1 cellular context compared by ENCODE assay signal in the genomic region with DNA sequence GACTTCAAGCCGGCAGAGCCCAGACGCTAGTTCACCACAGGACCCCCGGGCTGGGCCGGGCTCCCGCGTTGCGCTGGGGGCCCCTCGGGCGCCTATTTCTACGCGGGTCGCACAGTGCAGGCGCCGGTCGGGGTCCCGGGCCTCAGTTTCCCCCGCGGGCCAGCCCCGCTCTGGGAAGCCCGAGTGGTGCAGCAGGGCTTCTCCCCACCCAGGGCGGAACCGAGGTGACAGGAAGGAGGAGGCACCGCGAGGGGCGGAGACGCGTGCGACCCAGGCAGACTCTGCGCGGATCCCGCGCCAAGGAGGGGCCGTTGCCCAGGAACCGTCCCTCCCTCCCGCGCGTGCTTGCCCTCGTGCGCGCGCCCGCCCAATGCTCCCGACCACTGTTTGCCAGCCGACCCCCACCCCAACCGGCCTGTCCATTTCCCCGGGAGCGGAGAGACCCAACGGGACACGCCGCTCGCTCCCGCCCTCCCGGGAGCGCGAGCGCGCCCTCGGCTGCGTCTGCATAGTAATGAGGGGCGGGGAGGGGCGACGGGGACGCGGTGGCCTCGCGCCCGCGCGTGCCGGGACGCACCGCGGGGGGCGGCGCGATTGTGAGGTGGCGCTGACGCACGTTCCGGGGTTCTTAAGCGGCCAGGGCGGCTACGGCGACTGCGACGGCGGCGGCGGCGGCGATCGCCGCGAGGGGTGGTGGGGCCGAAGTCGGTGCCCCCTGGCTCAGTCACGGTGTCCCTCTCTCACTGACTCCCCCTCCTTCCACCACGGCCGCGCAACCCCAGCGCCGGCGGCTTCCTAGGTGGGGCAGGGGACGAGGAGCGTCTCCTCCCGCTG.
TF ChIP-seq lines count a peak whose summit lies in the region.

Gene CPEB2, plus strand, starts transcription at position 657 of the 834 bp plus-strand sequence. CDS start 193 bp downstream, outside the sequence.

TF ChIP-seq in HepG2, 621 proteins besides CTCF, POLR2A, EP300 and RAD21 (continued from another document and continues in another):
- TF ChIP-seq HMGXB3 (CRISPR knock-in tag; IDR thresholded peaks at IDR 0.05; ENCODE audit: borderline replicate concordance): no peak
- no peak; the same call in 1 of the 2 replicates for TF ChIP-seq NR2F2 (IDR thresholded peaks at IDR 0.05; ENCODE audit: borderline replicate concordance, low read depth)
- no peak for TF ChIP-seq ZNF549 (CRISPR knock-in tag; IDR thresholded peaks at IDR 0.05)
- TF ChIP-seq NCOA2 (CRISPR knock-in tag; IDR thresholded peaks at IDR 0.05): no peak
- TF ChIP-seq CC2D1A (CRISPR knock-in tag; IDR thresholded peaks at IDR 0.05): no peak
- TF ChIP-seq TOE1 (CRISPR knock-in tag; IDR thresholded peaks at IDR 0.05): no peak
- TF ChIP-seq ASH2L (IDR thresholded peaks at IDR 0.05; ENCODE audit: insufficient read length, low read depth, low read length): peak; percentile 65
- TF ChIP-seq ZNF451 (CRISPR knock-in tag; IDR thresholded peaks at IDR 0.05): no peak; the same call in 1 of the 2 replicates
- no peak for TF ChIP-seq TAF15 (IDR thresholded peaks at IDR 0.05; ENCODE audit: low read depth, low read length, poor library complexity, severe bottlenecking)
- no peak; the same call in 1 of the 2 replicates for TF ChIP-seq SALL2 (CRISPR knock-in tag; IDR thresholded peaks at IDR 0.05)
- no peak for TF ChIP-seq NR2F1 (CRISPR knock-in tag; IDR thresholded peaks at IDR 0.05)
- peak; percentile 98 for TF ChIP-seq ZBTB14 (CRISPR knock-in tag; IDR thresholded peaks at IDR 0.05)
- TF ChIP-seq, protein P1, sequence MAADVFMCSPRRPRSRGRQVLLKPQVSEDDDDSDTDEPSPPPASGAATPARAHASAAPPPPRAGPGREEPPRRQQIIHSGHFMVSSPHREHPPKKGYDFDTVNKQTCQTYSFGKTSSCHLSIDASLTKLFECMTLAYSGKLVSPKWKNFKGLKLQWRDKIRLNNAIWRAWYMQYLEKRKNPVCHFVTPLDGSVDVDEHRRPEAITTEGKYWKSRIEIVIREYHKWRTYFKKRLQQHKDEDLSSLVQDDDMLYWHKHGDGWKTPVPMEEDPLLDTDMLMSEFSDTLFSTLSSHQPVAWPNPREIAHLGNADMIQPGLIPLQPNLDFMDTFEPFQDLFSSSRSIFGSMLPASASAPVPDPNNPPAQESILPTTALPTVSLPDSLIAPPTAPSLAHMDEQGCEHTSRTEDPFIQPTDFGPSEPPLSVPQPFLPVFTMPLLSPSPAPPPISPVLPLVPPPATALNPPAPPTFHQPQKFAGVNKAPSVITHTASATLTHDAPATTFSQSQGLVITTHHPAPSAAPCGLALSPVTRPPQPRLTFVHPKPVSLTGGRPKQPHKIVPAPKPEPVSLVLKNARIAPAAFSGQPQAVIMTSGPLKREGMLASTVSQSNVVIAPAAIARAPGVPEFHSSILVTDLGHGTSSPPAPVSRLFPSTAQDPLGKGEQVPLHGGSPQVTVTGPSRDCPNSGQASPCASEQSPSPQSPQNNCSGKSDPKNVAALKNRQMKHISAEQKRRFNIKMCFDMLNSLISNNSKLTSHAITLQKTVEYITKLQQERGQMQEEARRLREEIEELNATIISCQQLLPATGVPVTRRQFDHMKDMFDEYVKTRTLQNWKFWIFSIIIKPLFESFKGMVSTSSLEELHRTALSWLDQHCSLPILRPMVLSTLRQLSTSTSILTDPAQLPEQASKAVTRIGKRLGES (CRISPR knock-in tag; IDR thresholded peaks at IDR 0.05; ENCODE audit: borderline replicate concordance): no peak
- peak; percentile 59 for TF ChIP-seq SKI (IDR thresholded peaks at IDR 0.05; ENCODE audit: partially characterized antibody)
- TF ChIP-seq ZNF24 (IDR thresholded peaks at IDR 0.05): no peak
- TF ChIP-seq ZNF678 (CRISPR knock-in tag; IDR thresholded peaks at IDR 0.05): 0 out of 2 replicates have a peak, but pooled peaks have one; percentile 27
- TF ChIP-seq MED1 (CRISPR knock-in tag; IDR thresholded peaks at IDR 0.05): peak; percentile 45
- TF ChIP-seq GATA4 (IDR thresholded peaks at IDR 0.05; ENCODE audit: borderline replicate concordance, low read depth): 0 out of 2 replicates have a peak, but pooled peaks have one; percentile 8
- peak; percentile 22; the same call in 1 of the 2 replicates for TF ChIP-seq MXD1 (CRISPR knock-in tag; IDR thresholded peaks at IDR 0.05)
- TF ChIP-seq MLX (CRISPR knock-in tag; IDR thresholded peaks at IDR 0.05): no peak
- TF ChIP-seq ZBTB3 (CRISPR knock-in tag; IDR thresholded peaks at IDR 0.05; ENCODE audit: borderline replicate concordance, low read depth): no peak
- TF ChIP-seq ZBTB2 (CRISPR knock-in tag; IDR thresholded peaks at IDR 0.05; ENCODE audit: low read depth): peak; percentile 67
- TF ChIP-seq, protein P2, sequence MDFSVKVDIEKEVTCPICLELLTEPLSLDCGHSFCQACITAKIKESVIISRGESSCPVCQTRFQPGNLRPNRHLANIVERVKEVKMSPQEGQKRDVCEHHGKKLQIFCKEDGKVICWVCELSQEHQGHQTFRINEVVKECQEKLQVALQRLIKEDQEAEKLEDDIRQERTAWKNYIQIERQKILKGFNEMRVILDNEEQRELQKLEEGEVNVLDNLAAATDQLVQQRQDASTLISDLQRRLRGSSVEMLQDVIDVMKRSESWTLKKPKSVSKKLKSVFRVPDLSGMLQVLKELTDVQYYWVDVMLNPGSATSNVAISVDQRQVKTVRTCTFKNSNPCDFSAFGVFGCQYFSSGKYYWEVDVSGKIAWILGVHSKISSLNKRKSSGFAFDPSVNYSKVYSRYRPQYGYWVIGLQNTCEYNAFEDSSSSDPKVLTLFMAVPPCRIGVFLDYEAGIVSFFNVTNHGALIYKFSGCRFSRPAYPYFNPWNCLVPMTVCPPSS (IDR thresholded peaks at IDR 0.05): no peak
- TF ChIP-seq, protein P3, sequence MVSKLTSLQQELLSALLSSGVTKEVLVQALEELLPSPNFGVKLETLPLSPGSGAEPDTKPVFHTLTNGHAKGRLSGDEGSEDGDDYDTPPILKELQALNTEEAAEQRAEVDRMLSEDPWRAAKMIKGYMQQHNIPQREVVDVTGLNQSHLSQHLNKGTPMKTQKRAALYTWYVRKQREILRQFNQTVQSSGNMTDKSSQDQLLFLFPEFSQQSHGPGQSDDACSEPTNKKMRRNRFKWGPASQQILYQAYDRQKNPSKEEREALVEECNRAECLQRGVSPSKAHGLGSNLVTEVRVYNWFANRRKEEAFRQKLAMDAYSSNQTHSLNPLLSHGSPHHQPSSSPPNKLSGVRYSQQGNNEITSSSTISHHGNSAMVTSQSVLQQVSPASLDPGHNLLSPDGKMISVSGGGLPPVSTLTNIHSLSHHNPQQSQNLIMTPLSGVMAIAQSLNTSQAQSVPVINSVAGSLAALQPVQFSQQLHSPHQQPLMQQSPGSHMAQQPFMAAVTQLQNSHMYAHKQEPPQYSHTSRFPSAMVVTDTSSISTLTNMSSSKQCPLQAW (CRISPR knock-in tag; IDR thresholded peaks at IDR 0.05): no peak
- TF ChIP-seq ZNF207 (IDR thresholded peaks at IDR 0.05; ENCODE audit: borderline replicate concordance): no peak
- peak; percentile 18; the same call in 1 of the 2 replicates for TF ChIP-seq TARDBP (CRISPR knock-in tag; IDR thresholded peaks at IDR 0.05)
- TF ChIP-seq, protein P4, sequence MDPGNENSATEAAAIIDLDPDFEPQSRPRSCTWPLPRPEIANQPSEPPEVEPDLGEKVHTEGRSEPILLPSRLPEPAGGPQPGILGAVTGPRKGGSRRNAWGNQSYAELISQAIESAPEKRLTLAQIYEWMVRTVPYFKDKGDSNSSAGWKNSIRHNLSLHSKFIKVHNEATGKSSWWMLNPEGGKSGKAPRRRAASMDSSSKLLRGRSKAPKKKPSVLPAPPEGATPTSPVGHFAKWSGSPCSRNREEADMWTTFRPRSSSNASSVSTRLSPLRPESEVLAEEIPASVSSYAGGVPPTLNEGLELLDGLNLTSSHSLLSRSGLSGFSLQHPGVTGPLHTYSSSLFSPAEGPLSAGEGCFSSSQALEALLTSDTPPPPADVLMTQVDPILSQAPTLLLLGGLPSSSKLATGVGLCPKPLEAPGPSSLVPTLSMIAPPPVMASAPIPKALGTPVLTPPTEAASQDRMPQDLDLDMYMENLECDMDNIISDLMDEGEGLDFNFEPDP (CRISPR knock-in tag; conservative IDR thresholded peaks at IDR 0.05): no peak
- no peak for TF ChIP-seq PRPF4 (IDR thresholded peaks at IDR 0.05; ENCODE audit: low read depth, low read length, poor library complexity, severe bottlenecking)
- TF ChIP-seq, protein P5, sequence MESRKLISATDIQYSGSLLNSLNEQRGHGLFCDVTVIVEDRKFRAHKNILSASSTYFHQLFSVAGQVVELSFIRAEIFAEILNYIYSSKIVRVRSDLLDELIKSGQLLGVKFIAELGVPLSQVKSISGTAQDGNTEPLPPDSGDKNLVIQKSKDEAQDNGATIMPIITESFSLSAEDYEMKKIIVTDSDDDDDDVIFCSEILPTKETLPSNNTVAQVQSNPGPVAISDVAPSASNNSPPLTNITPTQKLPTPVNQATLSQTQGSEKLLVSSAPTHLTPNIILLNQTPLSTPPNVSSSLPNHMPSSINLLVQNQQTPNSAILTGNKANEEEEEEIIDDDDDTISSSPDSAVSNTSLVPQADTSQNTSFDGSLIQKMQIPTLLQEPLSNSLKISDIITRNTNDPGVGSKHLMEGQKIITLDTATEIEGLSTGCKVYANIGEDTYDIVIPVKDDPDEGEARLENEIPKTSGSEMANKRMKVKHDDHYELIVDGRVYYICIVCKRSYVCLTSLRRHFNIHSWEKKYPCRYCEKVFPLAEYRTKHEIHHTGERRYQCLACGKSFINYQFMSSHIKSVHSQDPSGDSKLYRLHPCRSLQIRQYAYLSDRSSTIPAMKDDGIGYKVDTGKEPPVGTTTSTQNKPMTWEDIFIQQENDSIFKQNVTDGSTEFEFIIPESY (CRISPR knock-in tag; IDR thresholded peaks at IDR 0.05): no peak
- no peak for TF ChIP-seq ZNF619 (CRISPR knock-in tag; IDR thresholded peaks at IDR 0.05)
- no peak for TF ChIP-seq NFYC (CRISPR knock-in tag; IDR thresholded peaks at IDR 0.05)
- no peak for TF ChIP-seq THAP7 (CRISPR knock-in tag; IDR thresholded peaks at IDR 0.05)
- no peak for TF ChIP-seq MZF1 (CRISPR knock-in tag; IDR thresholded peaks at IDR 0.05; ENCODE audit: borderline replicate concordance)
